In the genomic region with DNA sequence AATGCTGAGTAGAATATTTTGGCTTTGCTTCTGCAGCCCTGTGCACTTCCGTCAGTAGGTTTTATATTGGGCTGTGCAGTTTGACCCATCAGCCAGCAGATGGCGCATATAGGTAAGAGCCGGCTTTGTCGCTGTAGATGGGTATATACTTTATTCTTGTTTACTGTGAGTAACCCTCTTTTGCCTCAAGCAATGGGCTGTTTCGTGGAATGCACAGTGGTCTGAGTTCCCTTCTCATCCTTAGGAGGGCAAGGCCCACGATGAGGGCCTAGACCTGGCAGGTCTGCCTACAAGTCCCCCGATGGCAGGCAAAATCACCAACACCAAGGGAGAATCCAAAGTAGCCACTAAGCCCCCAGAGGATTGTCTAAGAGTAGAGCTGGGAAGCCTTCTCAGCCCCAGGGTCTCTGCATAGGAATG, we compare ENCODE assay signal across 8 cellular contexts.
A peak's percentile ranks its signal among the peaks of the same experiment; 100 is the strongest.
DNase-seq lines count a peak whose midpoint lies in the region; ATAC-seq and TF ChIP-seq lines count a peak whose summit lies in the region.

No MANE protein-coding gene starts in this region.

- H3K4me1 ChIP-seq in left ventricle myocardium inferior: no peaks in the 10 kb centered on the region

- peak; percentile 60 for ATAC-seq in activated CD8-positive, alpha-beta memory T cell treated with anti-CD3 and anti-CD28 coated beads, Interleukin-2, amount 10 ng/mL, durations not matched to agents 7 days and 5 days
- ATAC-seq in GM21360 (IDR thresholded peaks at IDR 0.05; ENCODE audit: unreplicated experiment) (peak; percentile 97), HG03442 (IDR thresholded peaks at IDR 0.05; ENCODE audit: unreplicated experiment) (peak; percentile 98)
- peak; percentile 67 for ATAC-seq in activated CD8-positive, alpha-beta T cell treated with anti-CD3 and anti-CD28 coated beads, Interleukin-2, amount 10 ng/mL, durations not matched to agents 7 days and 5 days

- CTCF ChIA-PET in activated CD8-positive, alpha-beta memory T cell treated with anti-CD3 and anti-CD28 coated beads, Interleukin-2, amount 10 ng/mL, durations not matched to agents 7 days and 5 days (lab: Charles Lee): no interaction called here
- CTCF ChIA-PET in activated CD8-positive, alpha-beta T cell treated with anti-CD3 and anti-CD28 coated beads, Interleukin-2, amount 10 ng/mL, durations not matched to agents 7 days and 5 days (lab: Charles Lee): no interaction called here

- H3K36me3 Mint-ChIP-seq in activated CD8-positive, alpha-beta memory T cell treated with anti-CD3 and anti-CD28 coated beads, Interleukin-2, amount 10 ng/mL, durations not matched to agents 7 days and 5 days: no peaks in the 10 kb centered on the region
- H3K36me3 Mint-ChIP-seq in activated CD8-positive, alpha-beta T cell treated with anti-CD3 and anti-CD28 coated beads, Interleukin-2, amount 10 ng/mL, durations not matched to agents 7 days and 5 days (ENCODE audit: low read depth): no peaks in the 10 kb centered on the region

- no peaks in the 10 kb centered on the region for H3K27me3 ChIP-seq in left ventricle myocardium inferior (ENCODE audit: low read depth)

- intact Hi-C loops in left ventricle myocardium inferior (cut with micrococcal nuclease): no loop called here

- TF ChIP-seq CTCF in left ventricle myocardium inferior (IDR thresholded peaks at IDR 0.05; ENCODE audit: borderline replicate concordance): peak; percentile 70

- H3K4me3 Mint-ChIP-seq in activated CD8-positive, alpha-beta memory T cell treated with anti-CD3 and anti-CD28 coated beads, Interleukin-2, amount 10 ng/mL, durations not matched to agents 7 days and 5 days: no peak overlapping the region
- H3K4me3 Mint-ChIP-seq in activated CD8-positive, alpha-beta T cell treated with anti-CD3 and anti-CD28 coated beads, Interleukin-2, amount 10 ng/mL, durations not matched to agents 7 days and 5 days: no peak overlapping the region

- no peaks in the 10 kb centered on the region for H3K9me3 ChIP-seq in left ventricle myocardium inferior (replicated peaks)

- H3K36me3 ChIP-seq in left ventricle myocardium inferior: no peaks in the 10 kb centered on the region

- H3K4me3 ChIP-seq in left ventricle myocardium inferior: no peak overlapping the region
- no peak overlapping the region for H3K4me3 ChIP-seq in skeletal muscle cell (ENCODE audit: low read depth, low read length)

- POLR2A ChIA-PET in activated CD8-positive, alpha-beta T cell treated with anti-CD3 and anti-CD28 coated beads, Interleukin-2, amount 10 ng/mL, durations not matched to agents 7 days and 5 days (lab: Charles Lee): no interaction called here

- H3K4me1 Mint-ChIP-seq in activated CD8-positive, alpha-beta memory T cell treated with anti-CD3 and anti-CD28 coated beads, Interleukin-2, amount 10 ng/mL, durations not matched to agents 7 days and 5 days: no peaks in the 10 kb centered on the region
- H3K4me1 Mint-ChIP-seq in activated CD8-positive, alpha-beta T cell treated with anti-CD3 and anti-CD28 coated beads, Interleukin-2, amount 10 ng/mL, durations not matched to agents 7 days and 5 days (ENCODE audit: low read depth): no peaks in the 10 kb centered on the region

- no peak overlapping the region for H3K27ac ChIP-seq in left ventricle myocardium inferior (replicated peaks)

- H3K9me3 Mint-ChIP-seq in activated CD8-positive, alpha-beta memory T cell treated with anti-CD3 and anti-CD28 coated beads, Interleukin-2, amount 10 ng/mL, durations not matched to agents 7 days and 5 days (ENCODE audit: low read depth): no peaks in the 10 kb centered on the region
- H3K9me3 Mint-ChIP-seq in activated CD8-positive, alpha-beta T cell treated with anti-CD3 and anti-CD28 coated beads, Interleukin-2, amount 10 ng/mL, durations not matched to agents 7 days and 5 days (ENCODE audit: insufficient read depth): no peaks in the 10 kb centered on the region

- no peaks in the 10 kb centered on the region for H3K27me3 Mint-ChIP-seq in activated CD8-positive, alpha-beta memory T cell treated with anti-CD3 and anti-CD28 coated beads, Interleukin-2, amount 10 ng/mL, durations not matched to agents 7 days and 5 days
- no peaks in the 10 kb centered on the region for H3K27me3 Mint-ChIP-seq in activated CD8-positive, alpha-beta T cell treated with anti-CD3 and anti-CD28 coated beads, Interleukin-2, amount 10 ng/mL, durations not matched to agents 7 days and 5 days (ENCODE audit: low read depth)

- H3K27ac Mint-ChIP-seq in activated CD8-positive, alpha-beta memory T cell treated with anti-CD3 and anti-CD28 coated beads, Interleukin-2, amount 10 ng/mL, durations not matched to agents 7 days and 5 days: no peak overlapping the region
- H3K27ac Mint-ChIP-seq in activated CD8-positive, alpha-beta T cell treated with anti-CD3 and anti-CD28 coated beads, Interleukin-2, amount 10 ng/mL, durations not matched to agents 7 days and 5 days: no peak overlapping the region

- peak; percentile 54 for DNase-seq in activated CD8-positive, alpha-beta memory T cell treated with anti-CD3 and anti-CD28 coated beads, Interleukin-2, amount 10 ng/mL, durations not matched to agents 7 days and 5 days
- no peak for DNase-seq in activated CD8-positive, alpha-beta memory T cell treated with anti-CD3 and anti-CD28 coated beads, Interleukin-2, amount 50 U/mL, for 4 hours
- peak; percentile 42 for DNase-seq in NCI-H226
- peak; percentile 49 for DNase-seq in activated CD8-positive, alpha-beta T cell treated with anti-CD3 and anti-CD28 coated beads, Interleukin-2, amount 10 ng/mL, durations not matched to agents 7 days and 5 days
- DNase-seq in left ventricle myocardium inferior: no peak
- peak; percentile 22 for DNase-seq in skeletal muscle cell (ENCODE audit: low read depth)

Comparison
In these comparisons a context has a peak if more than half of its experiments do, and no peak if none do; other contexts are left out.
1. DNase-seq: peak in activated CD8-positive, alpha-beta memory T cell treated with anti-CD3 and anti-CD28 coated beads, Interleukin-2, amount 10 ng/mL, durations not matched to agents 7 days and 5 days (single experiment), NCI-H226 (single experiment), activated CD8-positive, alpha-beta T cell treated with anti-CD3 and anti-CD28 coated beads, Interleukin-2, amount 10 ng/mL, durations not matched to agents 7 days and 5 days (single experiment) and skeletal muscle cell (single experiment); none in activated CD8-positive, alpha-beta memory T cell treated with anti-CD3 and anti-CD28 coated beads, Interleukin-2, amount 50 U/mL, for 4 hours (single experiment) and left ventricle myocardium inferior (single experiment).
2. Peak in every context shown above with its lines, with median percentiles within 50 percentile points of each other: ATAC-seq.